In genomic region chr1:174761257-174761760, GRCh38 we compare ENCODE assay signal across 1 cellular context.
TF ChIP-seq lines count a peak whose summit lies in the region.

No MANE protein-coding gene starts in this region.

TF ChIP-seq in WTC11, 78 proteins besides CTCF, POLR2A, EP300 and RAD21 (continued from another document):
- TF ChIP-seq ERG (CRISPR knock-in tag; IDR thresholded peaks at IDR 0.05) (no peak), MYBL2 (CRISPR knock-in tag; IDR thresholded peaks at IDR 0.05) (no peak), JUN (CRISPR knock-in tag; IDR thresholded peaks at IDR 0.05) (no peak), STAT6 (CRISPR knock-in tag; conservative IDR thresholded peaks at IDR 0.05; ENCODE audit: low read depth) (no peak), ZNF317 (CRISPR knock-in tag; IDR thresholded peaks at IDR 0.05; ENCODE audit: borderline replicate concordance, low read depth) (no peak), ZNF423 (CRISPR knock-in tag; IDR thresholded peaks at IDR 0.05) (no peak), HMGA2 (CRISPR knock-in tag; IDR thresholded peaks at IDR 0.05) (no peak), ZNF138 (CRISPR knock-in tag; conservative IDR thresholded peaks at IDR 0.05) (no peak), SOX15 (CRISPR knock-in tag; IDR thresholded peaks at IDR 0.05) (no peak), HMGXB4 (CRISPR knock-in tag; IDR thresholded peaks at IDR 0.05) (no peak)
